In genomic region chr17:75063626-75064025, GRCh38 we compare ENCODE assay signal across 26 cellular contexts. TPM values are rescaled to one million over a fixed set of nuclear protein-coding genes. Genes with fewer than 3 reads are reported as not detected.
"Had no signal": no experiment of that assay in that cellular context is flagged by ENCODE, and none has a peak within 500 bp of the region (broad histone marks: within the 10 kb centered on the region; RNA-seq: fewer than 3 reads in every experiment).

No MANE protein-coding gene starts in this region.

- ATAC-seq: activated CD8-positive, alpha-beta memory T cell treated with anti-CD3 and anti-CD28 coated beads, Interleukin-2, amount 10 ng/mL, durations not matched to agents 7 days and 5 days; activated T-cell treated with anti-CD3 and anti-CD28 coated beads, Interleukin-2, amount 50 U/mL, for 4 hours had no signal

- DNase-seq: activated CD4-positive, alpha-beta T cell treated with anti-CD3 and anti-CD28 coated beads for 48 hours; activated CD4-positive, alpha-beta T cell treated with anti-CD3 and anti-CD28 coated beads, Interleukin-2, amount 50 U/mL, for 48 hours; activated CD4-positive, CD25-positive, alpha-beta regulatory T cell treated with anti-CD3 and anti-CD28 coated beads, Interleukin-2, amount 50 U/mL, for 72 hours; activated CD8-positive, alpha-beta memory T cell treated with anti-CD3 and anti-CD28 coated beads, Interleukin-2, amount 10 ng/mL, durations not matched to agents 7 days and 5 days; activated gamma-delta T cell treated with Interleukin-2 at 50 U/mL for 16 hours; activated naive CD4-positive, alpha-beta T cell treated with anti-CD3 and anti-CD28 coated beads, Interleukin-2, amount 10 ng/mL, durations not matched to agents 7 days and 5 days; activated naive CD8-positive, alpha-beta T cell treated with anti-CD3 and anti-CD28 coated beads for 36 hours; activated T-cell treated with anti-CD3 and anti-CD28 coated beads, Interleukin-2, amount 50 U/mL, for 4 hours; brain microvascular endothelial cell; cerebellar nuclear complex; MG63; MV-4-11; NCI-H1092 treated with DMSO at 0.1 percent for 48 hours; NCI-H1417 treated with DMSO at 0.1 percent for 48 hours; NCI-H1694; NCI-H2029 treated with DMSO at 0.1 percent for 48 hours; NCI-H345; NCI-H510A; NCI-H526 treated with DMSO at 0.1 percent for 48 hours; NCI-H82; RPMI8226; SHP77 treated with DMSO at 0.1 percent for 48 hours had no signal

- H3K9me3 ChIP-seq: MG63 had no signal

- H3K4me3 ChIP-seq: MG63 had no signal

- H3K27ac ChIP-seq: brain microvascular endothelial cell had no signal

- H3K27me3 Mint-ChIP-seq: activated CD8-positive, alpha-beta memory T cell treated with anti-CD3 and anti-CD28 coated beads, Interleukin-2, amount 10 ng/mL, durations not matched to agents 7 days and 5 days; activated naive CD4-positive, alpha-beta T cell treated with anti-CD3 and anti-CD28 coated beads, Interleukin-2, amount 10 ng/mL, durations not matched to agents 7 days and 5 days; activated naive CD8-positive, alpha-beta T cell treated with anti-CD3 and anti-CD28 coated beads for 36 hours had no signal

- H3K27ac Mint-ChIP-seq: activated CD8-positive, alpha-beta memory T cell treated with anti-CD3 and anti-CD28 coated beads, Interleukin-2, amount 10 ng/mL, durations not matched to agents 7 days and 5 days; activated naive CD4-positive, alpha-beta T cell treated with anti-CD3 and anti-CD28 coated beads, Interleukin-2, amount 10 ng/mL, durations not matched to agents 7 days and 5 days; activated naive CD8-positive, alpha-beta T cell treated with anti-CD3 and anti-CD28 coated beads for 36 hours; activated T-helper 2 cell treated with anti-CD3 and anti-CD28 coated beads, Interferon-gamma antibody, Interleukin-2, Interleukin-4, amounts not matched to agents 10 μg/mL and 5 μg/mL and 100 μg/mL, durations not matched to agents 14 hours and 24 hours and 36 hours; T-helper 1 cell treated with Interleukin-12 subunit alpha and Interleukin-12 subunit beta and Interleukin-4 antibody, amounts not matched to agents 30 μg/mL and 1 μg/mL, for 36 hours had no signal

- H3K4me3 Mint-ChIP-seq: activated CD8-positive, alpha-beta memory T cell treated with anti-CD3 and anti-CD28 coated beads, Interleukin-2, amount 10 ng/mL, durations not matched to agents 7 days and 5 days; activated naive CD4-positive, alpha-beta T cell treated with anti-CD3 and anti-CD28 coated beads, Interleukin-2, amount 10 ng/mL, durations not matched to agents 7 days and 5 days; activated naive CD8-positive, alpha-beta T cell treated with anti-CD3 and anti-CD28 coated beads for 36 hours; activated T-cell treated with anti-CD3 and anti-CD28 coated beads, Interleukin-2, amount 50 U/mL, for 4 hours; T-helper 1 cell treated with Interleukin-12 subunit alpha and Interleukin-12 subunit beta and Interleukin-4 antibody, amounts not matched to agents 30 μg/mL and 1 μg/mL, for 36 hours had no signal

- H3K27me3 ChIP-seq: brain microvascular endothelial cell, MG63 had no signal

- H3K9me3 Mint-ChIP-seq: activated naive CD4-positive, alpha-beta T cell treated with anti-CD3 and anti-CD28 coated beads, Interleukin-2, amount 10 ng/mL, durations not matched to agents 7 days and 5 days; activated naive CD8-positive, alpha-beta T cell treated with anti-CD3 and anti-CD28 coated beads for 36 hours; activated T-cell treated with anti-CD3 and anti-CD28 coated beads, Interleukin-2, amount 50 U/mL, for 4 hours; activated T-helper 2 cell treated with anti-CD3 and anti-CD28 coated beads, Interferon-gamma antibody, Interleukin-2, Interleukin-4, amounts not matched to agents 10 μg/mL and 5 μg/mL and 100 μg/mL, durations not matched to agents 14 hours and 24 hours and 36 hours; T-helper 1 cell treated with Interleukin-12 subunit alpha and Interleukin-12 subunit beta and Interleukin-4 antibody, amounts not matched to agents 30 μg/mL and 1 μg/mL, for 36 hours had no signal

RNA-seq across cellular contexts. Expression of gene SLC16A5, which starts 24.1 kb away (rescaled TPM):
- total RNA-seq: OCI-LY7, SK-MEL-5 had no signal
